ENCODE assay signal across 16 cellular contexts in genomic region chr5:2260211-2260985, GRCh38.
"Had no signal": no experiment of that assay in that cellular context is flagged by ENCODE, and none has a peak within 500 bp of the region (broad histone marks: within the 10 kb centered on the region; RNA-seq: fewer than 3 reads in every experiment).

No MANE protein-coding gene starts in this region.

- H3K27ac ChIP-seq: dorsolateral prefrontal cortex, epithelial cell of prostate, esophagus muscularis mucosa, gastrocnemius medialis, heart right ventricle, uterus had no signal

- H3K4me2 ChIP-seq: smooth muscle cell had no signal

- DNase-seq: cortex of kidney; effector memory CD4-positive, alpha-beta T cell; gastrocnemius medialis; heart right ventricle; hypothalamus; stimulated activated CD4-positive, alpha-beta T cell treated with anti-CD3 and anti-CD28 coated beads, Interleukin-2, amount 100 ng/mL, for 48 hours; stimulated activated naive CD4-positive, alpha-beta T cell treated with Interleukin-2 at 50 U/mL for 16 hours; trophoblast cell; uterus had no signal

- H3K27ac Mint-ChIP-seq: mesothelial cell of epicardium, nephron had no signal

- H3K4me3 Mint-ChIP-seq: mesothelial cell of epicardium, nephron had no signal

- H3K4me1 ChIP-seq: esophagus muscularis mucosa, gastrocnemius medialis, heart right ventricle, uterus had no signal

- H3K36me3 ChIP-seq: esophagus muscularis mucosa, gastrocnemius medialis, heart right ventricle, uterus had no signal

- H3K9me3 ChIP-seq: esophagus muscularis mucosa, gastrocnemius medialis, heart right ventricle, uterus had no signal

- H3K4me1 Mint-ChIP-seq: mesothelial cell of epicardium had no signal

- H3K36me3 Mint-ChIP-seq: mesothelial cell of epicardium had no signal

- ATAC-seq: gastrocnemius medialis, heart right ventricle, left lobe of liver had no signal

- H3K9me3 Mint-ChIP-seq: mesothelial cell of epicardium, nephron had no signal

- H3K4me3 ChIP-seq: dorsolateral prefrontal cortex, esophagus muscularis mucosa, gastrocnemius medialis, heart right ventricle, smooth muscle cell, uterus had no signal

- H3K27me3 ChIP-seq: gastrocnemius medialis, uterus had no signal
